28 cellular contexts compared by ENCODE assay signal in the genomic region with DNA sequence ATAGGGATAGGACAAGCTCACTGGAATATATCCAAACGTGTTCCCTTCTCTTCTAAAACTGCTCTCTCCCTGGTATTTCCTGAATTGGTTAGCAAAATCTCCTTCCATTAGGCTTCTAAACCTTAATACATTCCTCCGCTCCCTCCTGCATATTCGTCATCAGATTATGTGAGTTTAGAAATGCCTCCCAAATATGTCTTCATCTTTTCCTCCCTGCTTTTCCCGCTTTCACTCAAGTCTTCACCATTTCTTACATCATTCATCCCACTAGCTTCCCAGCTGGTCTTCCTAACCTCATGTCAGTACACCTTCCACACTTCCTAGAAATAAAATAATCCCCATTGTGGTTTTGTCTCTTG. TPM values are rescaled to one million over a fixed set of nuclear protein-coding genes. Genes with fewer than 3 reads are reported as not detected.
"Had no signal": no experiment of that assay in that cellular context is flagged by ENCODE, and none has a peak within 500 bp of the region (broad histone marks: within the 10 kb centered on the region; RNA-seq: fewer than 3 reads in every experiment).

No MANE protein-coding gene starts in this region.

- H3K36me3 ChIP-seq: colonic mucosa, gastrocnemius medialis, spleen, tibial artery, upper lobe of right lung, vagina had no signal

- H3K9me3 ChIP-seq: colonic mucosa, gastrocnemius medialis, spleen, tibial artery, upper lobe of right lung, vagina had no signal

- H3K4me3 Mint-ChIP-seq: endodermal cell; immature natural killer cell; naive B cell; nephron; stimulated activated memory B cell treated with anti-CD40 and anti-IgM and Interleukin-4, amounts not matched to agents 10 μg/mL and 1 μg/mL and 100 μg/mL, for 72 hours; stimulated activated naive CD8-positive, alpha-beta T cell treated with anti-CD3 and anti-CD28 coated beads, Interleukin-15, Interleukin-2, amounts not matched to agents 100 ng/mL and 50 ng/mL, for 24 hours had no signal

- H3K27me3 ChIP-seq: colonic mucosa, gastrocnemius medialis, spleen, tibial artery, upper lobe of right lung, vagina had no signal

- H3K4me1 Mint-ChIP-seq: immature natural killer cell; naive B cell; nephron; stimulated activated memory B cell treated with anti-CD40 and anti-IgM and Interleukin-4, amounts not matched to agents 10 μg/mL and 1 μg/mL and 100 μg/mL, for 72 hours had no signal

- H3K4me3 ChIP-seq: colonic mucosa, gastrocnemius medialis, spleen, tibial artery, upper lobe of right lung, vagina had no signal

- H3K4me1 ChIP-seq: colonic mucosa, gastrocnemius medialis, tibial artery, upper lobe of right lung, vagina had no signal

- H3K27ac Mint-ChIP-seq: endodermal cell; immature natural killer cell; naive B cell; nephron; stimulated activated memory B cell treated with anti-CD40 and anti-IgM and Interleukin-4, amounts not matched to agents 10 μg/mL and 1 μg/mL and 100 μg/mL, for 72 hours; stimulated activated naive CD8-positive, alpha-beta T cell treated with anti-CD3 and anti-CD28 coated beads, Interleukin-15, Interleukin-2, amounts not matched to agents 100 ng/mL and 50 ng/mL, for 24 hours had no signal

- H3K36me3 Mint-ChIP-seq: immature natural killer cell; naive B cell; stimulated activated memory B cell treated with anti-CD40 and anti-IgM and Interleukin-4, amounts not matched to agents 10 μg/mL and 1 μg/mL and 100 μg/mL, for 72 hours had no signal

- H3K27me3 Mint-ChIP-seq: naive B cell had no signal

- ATAC-seq: gastrocnemius medialis; sciatic nerve; stimulated activated memory B cell treated with anti-CD40 and anti-IgM and Interleukin-4, amounts not matched to agents 10 μg/mL and 1 μg/mL and 100 μg/mL, for 72 hours had no signal

- H3K27ac ChIP-seq: colonic mucosa, gastrocnemius medialis, spleen, tibial artery, upper lobe of right lung, vagina had no signal

- H3K9me3 Mint-ChIP-seq: immature natural killer cell; stimulated activated memory B cell treated with anti-CD40 and anti-IgM and Interleukin-4, amounts not matched to agents 10 μg/mL and 1 μg/mL and 100 μg/mL, for 72 hours; stimulated activated naive CD8-positive, alpha-beta T cell treated with anti-CD3 and anti-CD28 coated beads, Interleukin-15, Interleukin-2, amounts not matched to agents 100 ng/mL and 50 ng/mL, for 24 hours had no signal

- DNase-seq: colonic mucosa; effector CD4-positive, alpha-beta T cell; endodermal cell; erythroblast; gastrocnemius medialis; glutamatergic neuron; immature natural killer cell; kidney; mesendoderm; naive B cell; posterior cingulate gyrus; spleen; stimulated activated CD4-positive, alpha-beta T cell treated with anti-CD3 and anti-CD28 coated beads, Interleukin-15, amount 100 ng/mL, for 24 hours; stimulated activated CD4-positive, alpha-beta T cell treated with anti-CD3 and anti-CD28 coated beads, Interleukin-1b, Interleukin-23, amount 100 ng/mL, for 48 hours; stimulated activated CD4-positive, alpha-beta T cell treated with anti-CD3 and anti-CD28 coated beads, Interleukin-4, amount 100 ng/mL, for 24 hours; tibial artery; upper lobe of right lung had no signal

RNA-seq across cellular contexts. Expression of a gene that starts 26.9 kb away (rescaled TPM):
- total RNA-seq: dermis microvascular lymphatic vessel endothelial cell, endodermal cell, endothelial cell of umbilical vein, fibroblast of villous mesenchyme, gastrocnemius medialis, lung microvascular endothelial cell, osteocyte, pulmonary artery endothelial cell, vagina had no signal

RNA-seq across cellular contexts. Expression of a gene that starts 34.1 kb away (rescaled TPM):
- total RNA-seq: endodermal cell, endothelial cell of umbilical vein, osteocyte, vagina had no signal
